Comparison of ENCODE assay signal across 9 cellular contexts in genomic region chr12:130041983-130042812, GRCh38.
DNase-seq lines count a peak whose midpoint lies in the region; ATAC-seq, FAIRE-seq and TF ChIP-seq lines count a peak whose summit lies in the region.
"Had no signal": no experiment of that assay in that cellular context is flagged by ENCODE, and none has a peak within 500 bp of the region (broad histone marks: within the 10 kb centered on the region; RNA-seq: fewer than 3 reads in every experiment).

No MANE protein-coding gene starts in this region.

- no peaks in the 10 kb centered on the region for H4K20me1 ChIP-seq in GM12878 (ENCODE audit: control insufficient read depth, insufficient read depth)

- no peak for TF ChIP-seq RAD21 in GM12878 (IDR thresholded peaks at IDR 0.05; ENCODE audit: insufficient read depth, low read depth, low read length)

- no TSS peak for BruUV-seq in GM12878 (replicated peaks; lab: Mats Ljungman, UMichigan)

- POLR2A ChIA-PET in GM12878 (lab: Charles Lee): no interaction called here

- no peak overlapping the region for H2AFZ ChIP-seq in GM12878 (ENCODE audit: control insufficient read depth, low read depth, low read length)

- 55% methylated on average over 42 of the region's 52 CpGs for WGBS in GM12878 (ENCODE audit: insufficient coverage, insufficient replicate concordance, low lambda C conversion rate, missing lambda C conversion rate)

- H3K79me2 ChIP-seq in GM12878 (ENCODE audit: control insufficient read depth, insufficient read depth, low read length): no peaks in the 10 kb centered on the region

- H3K27ac ChIP-seq in GM12878 (ENCODE audit: control insufficient read depth, insufficient read depth) (no peak overlapping the region), lower lobe of right lung (no peak overlapping the region)

- CTCF ChIA-PET in GM12878 (lab: Yijun Ruan, JAX): no interaction called here

- H3K4me1 Mint-ChIP-seq in stimulated activated naive CD8-positive, alpha-beta T cell treated with anti-CD3 and anti-CD28 coated beads, Interleukin-15, amount 100 ng/mL, for 72 hours: no peaks in the 10 kb centered on the region

- no peaks in the 10 kb centered on the region for H3K27me3 ChIP-seq in GM12878 (replicated peaks in 1 of 2; ENCODE audit: control insufficient read depth in 2 of 2, insufficient read depth in 2 of 2, low read length in 1 of 2)
- H3K27me3 ChIP-seq in lower lobe of right lung (ENCODE audit: low read depth): peaks cover 56% of the 10 kb centered on the region

- H3K4me1 ChIP-seq in GM12878 (ENCODE audit: control insufficient read depth, insufficient read depth, low read length) (no peaks in the 10 kb centered on the region), lower lobe of right lung (no peaks in the 10 kb centered on the region)

- no peak for TF ChIP-seq EP300 in GM12878 (IDR thresholded peaks at IDR 0.05; ENCODE audit: borderline replicate concordance in 1 of 2, control insufficient read depth in 1 of 2, low read depth in 2 of 2, low read length in 2 of 2)

- no peak for FAIRE-seq in GM12878 (lab: Jason Lieb, UNC)

- in situ Hi-C loops in GM12878 (cut with MboI): no loop called here

- H3K4me3 Mint-ChIP-seq in stimulated activated naive CD8-positive, alpha-beta T cell treated with anti-CD3 and anti-CD28 coated beads, Interleukin-15, amount 100 ng/mL, for 72 hours: no peak overlapping the region
- H3K4me3 Mint-ChIP-seq: stimulated activated effector memory CD8-positive, alpha-beta T cell treated with anti-CD3 and anti-CD28 coated beads, Interleukin-12 subunit alpha, Interleukin-12 subunit beta, amount 100 ng/mL, for 72 hours had no signal

- intact Hi-C loops in GM12878 (cut with micrococcal nuclease; ENCODE audit: unreplicated experiment) (no loop called here), lower lobe of right lung (cut with DNase I) (loop anchor here (10.0 kb wide), 1 partner anchor 293 kb away; the partner anchor contains the start of gene PIWIL1)

- H3K27ac Mint-ChIP-seq in stimulated activated naive CD8-positive, alpha-beta T cell treated with anti-CD3 and anti-CD28 coated beads, Interleukin-15, amount 100 ng/mL, for 72 hours: no peak overlapping the region
- H3K27ac Mint-ChIP-seq: stimulated activated effector memory CD8-positive, alpha-beta T cell treated with anti-CD3 and anti-CD28 coated beads, Interleukin-12 subunit alpha, Interleukin-12 subunit beta, amount 100 ng/mL, for 72 hours had no signal

- peaks cover 67% of the 10 kb centered on the region for H3K27me3 Mint-ChIP-seq in stimulated activated naive CD8-positive, alpha-beta T cell treated with anti-CD3 and anti-CD28 coated beads, Interleukin-15, amount 100 ng/mL, for 72 hours

- H3K9me3 ChIP-seq in GM12878 (replicated peaks; ENCODE audit: control insufficient read depth, insufficient read depth, low read length) (no peaks in the 10 kb centered on the region), lower lobe of right lung (no peaks in the 10 kb centered on the region)

- H3K36me3 ChIP-seq in GM12878 (ENCODE audit: control insufficient read depth in 2 of 2, insufficient read depth in 2 of 2, low read length in 1 of 2): no peaks in the 10 kb centered on the region
- H3K36me3 ChIP-seq in lower lobe of right lung: no peaks in the 10 kb centered on the region

- RAD21 ChIA-PET in GM12878 (lab: Charles Lee; ENCODE audit: unreplicated experiment): no interaction called here

- peak; percentile 31 for TF ChIP-seq CTCF in GM10266 (IDR thresholded peaks at IDR 0.05; ENCODE audit: control insufficient read depth, insufficient read depth, low read depth, missing control alignments)
- peak; percentile 22 to 46 (median 26); a peak in 5 of 6 replicates for TF ChIP-seq CTCF in GM12878 (IDR thresholded peaks at IDR 0.05 in 2 of 3, conservative IDR thresholded peaks at IDR 0.05 in 1 of 3; ENCODE audit: control insufficient read depth in 2 of 3, extremely low read depth in 1 of 3, insufficient read depth in 1 of 3, low read depth in 3 of 3, low read length in 3 of 3)
- peak; percentile 87 for TF ChIP-seq CTCF in lower lobe of right lung (IDR thresholded peaks at IDR 0.05)

- ATAC-seq in GM12878 (no peak), lower lobe of right lung (peak; percentile 28 to 70), HG03457 (IDR thresholded peaks at IDR 0.05; ENCODE audit: unreplicated experiment) (no peak), HG03460 (IDR thresholded peaks at IDR 0.05; ENCODE audit: unreplicated experiment) (no peak), HG02885 (IDR thresholded peaks at IDR 0.05; ENCODE audit: poor library complexity, unreplicated experiment) (no peak)
- peak; percentile 33 for ATAC-seq in stimulated activated naive CD8-positive, alpha-beta T cell treated with anti-CD3 and anti-CD28 coated beads, Interleukin-15, amount 100 ng/mL, for 72 hours
- ATAC-seq: stimulated activated effector memory CD8-positive, alpha-beta T cell treated with anti-CD3 and anti-CD28 coated beads, Interleukin-12 subunit alpha, Interleukin-12 subunit beta, amount 100 ng/mL, for 72 hours had no signal

- no peak overlapping the region for H3K9ac ChIP-seq in GM12878 (ENCODE audit: control insufficient read depth, insufficient read depth, low read length)

- H3K4me3 ChIP-seq in GM12878 (no peak overlapping the region), lower lobe of right lung (no peak overlapping the region)

- H3K4me2 ChIP-seq in GM12878 (ENCODE audit: control insufficient read depth, insufficient read depth): no peak overlapping the region

- SMC1A ChIA-PET in GM12878 (lab: Charles Lee; ENCODE audit: uncharacterized antibody, unreplicated experiment): no interaction called here

- DNase-seq in GM10266 (ENCODE audit: extremely low spot score) (no peak), NCI-H345 treated with DMSO at 0.1 percent for 48 hours (lab: John Stamatoyannopoulos, UW; ENCODE audit: unreplicated experiment) (peak; percentile 33), GM12878 (ENCODE audit: low read depth, low spot score) (no peak), lower lobe of right lung (peak; percentile 64)
- peak; percentile 47 to 49 for DNase-seq in stimulated activated naive CD8-positive, alpha-beta T cell treated with anti-CD3 and anti-CD28 coated beads, Interleukin-15, amount 100 ng/mL, for 72 hours

- no peak for TF ChIP-seq POLR2A in GM12878 (IDR thresholded peaks at IDR 0.05; ENCODE audit: low read depth, low read length)

- H3K9me3 Mint-ChIP-seq in stimulated activated naive CD8-positive, alpha-beta T cell treated with anti-CD3 and anti-CD28 coated beads, Interleukin-15, amount 100 ng/mL, for 72 hours: peaks cover 5 to 9% of the 10 kb centered on the region in 2 donors

TF ChIP-seq in GM12878, 131 proteins besides CTCF, POLR2A, EP300 and RAD21:
- TF ChIP-seq MYB (IDR thresholded peaks at IDR 0.05; ENCODE audit: borderline replicate concordance, low read depth, low read length) (no peak), JUNB (IDR thresholded peaks at IDR 0.05) (no peak), E2F8 (IDR thresholded peaks at IDR 0.05; ENCODE audit: low read depth, partially characterized antibody) (no peak), SIX5 (IDR thresholded peaks at IDR 0.05; ENCODE audit: low read depth, low read length, severe bottlenecking) (no peak)

Comparison
In these comparisons a context has a peak if more than half of its experiments do, and no peak if none do; other contexts are left out.
1. DNase-seq: peak in NCI-H345 treated with DMSO at 0.1 percent for 48 hours (single experiment), lower lobe of right lung (single experiment) and stimulated activated naive CD8-positive, alpha-beta T cell treated with anti-CD3 and anti-CD28 coated beads, Interleukin-15, amount 100 ng/mL, for 72 hours (2 of 2); none in GM10266 (single experiment) and GM12878 (single experiment).
2. CTCF ChIP-seq: peak in every context shown above with its lines; median percentile 87 in lower lobe of right lung; 31 in GM10266; 26 in GM12878.
3. ATAC-seq: peak in lower lobe of right lung (2 of 2) and stimulated activated naive CD8-positive, alpha-beta T cell treated with anti-CD3 and anti-CD28 coated beads, Interleukin-15, amount 100 ng/mL, for 72 hours (single experiment); none in GM12878 (single experiment), HG03457 (single experiment), HG03460 (single experiment) and HG02885 (single experiment).